Comparison of ENCODE assay signal across 11 cellular contexts in genomic region chr9:133214276-133214675, GRCh38. TPM values are rescaled to one million over a fixed set of nuclear protein-coding genes. Genes with fewer than 3 reads are reported as not detected.
DNase-seq lines count a peak whose midpoint lies in the region; FAIRE-seq and TF ChIP-seq lines count a peak whose summit lies in the region.
"Not testable (repeated sequence)": the region's sequence is repeated elsewhere in the genome, so short reads cannot be mapped to it uniquely, and the experiment has no call there.
"Had no signal": no experiment of that assay in that cellular context is flagged by ENCODE, and none has a peak within 500 bp of the region (broad histone marks: within the 10 kb centered on the region; RNA-seq: fewer than 3 reads in every experiment).

No MANE protein-coding gene starts in this region.

- H3K36me3 ChIP-seq in astrocyte (ENCODE audit: insufficient read depth, low read length); kidney epithelial cell (ENCODE audit: control insufficient read depth, insufficient read depth, low read length); small intestine (ENCODE audit: control insufficient read depth in 2 of 2, insufficient read depth in 2 of 2, low read length in 2 of 2): not testable (repeated sequence)

- H3K4me2 ChIP-seq in astrocyte (ENCODE audit: low read length), result not testable (repeated sequence)

- not testable (repeated sequence) for H2AFZ ChIP-seq in astrocyte (ENCODE audit: low read depth, low read length)

- H3K27me3 ChIP-seq in astrocyte (ENCODE audit: insufficient read depth, low read length); kidney epithelial cell (ENCODE audit: control insufficient read depth, insufficient read depth, low read length); small intestine (ENCODE audit: control insufficient read depth in 2 of 2, insufficient read depth in 2 of 2, low read length in 2 of 2): not testable (repeated sequence)

- not testable (repeated sequence) for H3K79me2 ChIP-seq in astrocyte (ENCODE audit: insufficient read depth, low read length)

- H3K9ac ChIP-seq in astrocyte (ENCODE audit: low read length), result not testable (repeated sequence)

- not testable (repeated sequence) for H3K4me1 ChIP-seq in astrocyte (ENCODE audit: insufficient read depth, low read length); small intestine (ENCODE audit: control insufficient read depth in 2 of 2, insufficient read depth in 1 of 2, low read depth in 1 of 2, low read length in 1 of 2)

- 31 to 51% (median 35%) methylated on average over 4 of the region's 4 CpGs for WGBS in small intestine, 3 donors

- H3K36me3 Mint-ChIP-seq in astrocyte (ENCODE audit: low read depth, unreplicated experiment), result not testable (repeated sequence)

- not testable (repeated sequence) for H3K4me3 ChIP-seq in astrocyte (ENCODE audit: insufficient read depth, low read depth, low read length); fibroblast of villous mesenchyme (ENCODE audit: low read depth, low read length); kidney epithelial cell (ENCODE audit: low read depth, low read length); small intestine (ENCODE audit: low read depth in 1 of 2, low read length in 2 of 2)

- not testable (repeated sequence) for H4K20me1 ChIP-seq in astrocyte (ENCODE audit: insufficient read depth, low read length)

- not testable (repeated sequence) for FAIRE-seq in astrocyte (lab: Jason Lieb, UNC); small intestine (lab: Jason Lieb, UNC)

- not testable (repeated sequence) for H3K9me3 ChIP-seq in astrocyte (ENCODE audit: insufficient read depth, low read depth, low read length); small intestine (ENCODE audit: control insufficient read depth, low read depth)

- DNase-seq in DMS79 (lab: John Stamatoyannopoulos, UW) (peak; percentile 63), HT-29 (ENCODE audit: low spot score) (peak; percentile 17), RPMI7951 (ENCODE audit: low read depth) (peak; percentile 29), astrocyte (ENCODE audit: low read depth) (peak; percentile 4), fibroblast of villous mesenchyme (ENCODE audit: low read depth) (peak; percentile 16), kidney epithelial cell (ENCODE audit: low read depth) (peak; percentile 61), small intestine (peak; percentile 23)

- H3K27ac Mint-ChIP-seq in astrocyte (ENCODE audit: unreplicated experiment), result peak overlapping the region; percentile 10

- TF ChIP-seq CTCF in astrocyte (IDR thresholded peaks at IDR 0.05; ENCODE audit: insufficient read depth, low read depth, low read length); fibroblast of villous mesenchyme (IDR thresholded peaks at IDR 0.05; ENCODE audit: insufficient read depth, low read depth, low read length); kidney epithelial cell (IDR thresholded peaks at IDR 0.05; ENCODE audit: insufficient read depth, low read length, poor library complexity, severe bottlenecking): not testable (repeated sequence)

- H3K27me3 Mint-ChIP-seq in astrocyte (ENCODE audit: low read depth, unreplicated experiment), result peaks cover 46% of the 10 kb centered on the region

- H3K4me3 Mint-ChIP-seq in astrocyte (ENCODE audit: unreplicated experiment), result peak overlapping the region; percentile 8

- H3K9me3 Mint-ChIP-seq in astrocyte (ENCODE audit: unreplicated experiment), result not testable (repeated sequence)

- not testable (repeated sequence) for H3K4me1 Mint-ChIP-seq in astrocyte (ENCODE audit: low read depth, unreplicated experiment)

- H3K27ac ChIP-seq in astrocyte (ENCODE audit: low read depth, low read length); small intestine (ENCODE audit: low read depth in 1 of 2, low read length in 1 of 2): not testable (repeated sequence)

RNA-seq across cellular contexts. Expression of gene OBP2B, which starts 5.2 kb away (rescaled TPM):
- not detected in 2 replicates for total RNA-seq in HT-29 (2014; rRNA removed; shearing (Covaris generic))
- total RNA-seq in RPMI7951 (2014; rRNA removed; shearing (Covaris generic)), result not detected in 2 replicates
- total RNA-seq in astrocyte (not detected in 2 replicates), fibroblast of villous mesenchyme (not detected in 2 replicates), kidney epithelial cell (not detected in 2 replicates)
- polyA plus RNA-seq in small intestine, result not detected
- total RNA-seq: GM23248, LHCN-M2, NCI-H460 had no signal
- polyA plus RNA-seq: AG04450, GM23248 had no signal

RNA-seq across cellular contexts. Expression of gene GBGT1, which starts 50.6 kb away (rescaled TPM):
- total RNA-seq in HT-29 (2014; rRNA removed; shearing (Covaris generic)), result not detected in 2 replicates
- 0.59 and 1.3 TPM in 2 replicates for total RNA-seq in RPMI7951 (2014; rRNA removed; shearing (Covaris generic))
- 8.4 and 8.5 TPM in 2 replicates for total RNA-seq in astrocyte
- total RNA-seq in fibroblast of villous mesenchyme, result 4.7 and 5.8 TPM in 2 replicates
- total RNA-seq in kidney epithelial cell, result 8.8 and 12.4 TPM in 2 replicates
- 1 to 10 TPM in 2 of 3 donors, under 1 TPM in 1; 0.45 to 7.6 (median 6.2) TPM for polyA plus RNA-seq in small intestine

Comparison
In these comparisons a context has a peak if more than half of its experiments do, and no peak if none do; other contexts are left out.
1. DNase-seq: peak in every context shown above with its lines; median percentile 63 in DMS79; 61 in kidney epithelial cell; 29 in RPMI7951; 23 in small intestine; 17 in HT-29; 16 in fibroblast of villous mesenchyme; 4 in astrocyte.